Comparison of ENCODE assay signal across 25 cellular contexts in genomic region chr2:121740973-121741372, GRCh38.
"Had no signal": no experiment of that assay in that cellular context is flagged by ENCODE, and none has a peak within 500 bp of the region (broad histone marks: within the 10 kb centered on the region; RNA-seq: fewer than 3 reads in every experiment).

No MANE protein-coding gene starts in this region.

- H3K9me3 Mint-ChIP-seq: natural killer cell had no signal

- ATAC-seq: heart right ventricle, left lobe of liver, natural killer cell, right lobe of liver had no signal

- DNase-seq: dermis blood vessel endothelial cell; effector memory CD4-positive, alpha-beta T cell; erythroblast; esophagus squamous epithelium; foreskin melanocyte; glutamatergic neuron; heart right ventricle; hippocampal formation; kidney; mesendoderm; natural killer cell; nucleus accumbens; ovary; posterior cingulate gyrus; right lobe of liver; small intestine; stimulated activated CD4-positive, alpha-beta T cell treated with anti-CD3 and anti-CD28 coated beads, Interleukin-1b, Interleukin-23, amount 100 ng/mL, for 48 hours; stimulated activated CD4-positive, alpha-beta T cell treated with anti-CD3 and anti-CD28 coated beads, Interleukin-4, amount 100 ng/mL, for 1 hour; stimulated activated CD8-positive, alpha-beta memory T cell treated with anti-CD3 and anti-CD28 coated beads, Interleukin-4, amount 100 ng/mL, for 48 hours; stimulated activated naive CD4-positive, alpha-beta T cell treated with Interleukin-2 at 50 U/mL for 16 hours; upper lobe of left lung had no signal

- H3K27ac ChIP-seq: coronary artery, esophagus squamous epithelium, heart right ventricle, ovary, right lobe of liver, thoracic aorta, tibial nerve, upper lobe of left lung had no signal

- H3K36me3 Mint-ChIP-seq: natural killer cell had no signal

- H3K9me3 ChIP-seq: esophagus squamous epithelium, heart right ventricle, ovary, right lobe of liver, thoracic aorta, tibial nerve, upper lobe of left lung had no signal

- H3K27me3 ChIP-seq: esophagus squamous epithelium, heart right ventricle, ovary, right lobe of liver, tibial nerve, upper lobe of left lung had no signal

- H3K4me3 Mint-ChIP-seq: natural killer cell had no signal
